In the genomic region with DNA sequence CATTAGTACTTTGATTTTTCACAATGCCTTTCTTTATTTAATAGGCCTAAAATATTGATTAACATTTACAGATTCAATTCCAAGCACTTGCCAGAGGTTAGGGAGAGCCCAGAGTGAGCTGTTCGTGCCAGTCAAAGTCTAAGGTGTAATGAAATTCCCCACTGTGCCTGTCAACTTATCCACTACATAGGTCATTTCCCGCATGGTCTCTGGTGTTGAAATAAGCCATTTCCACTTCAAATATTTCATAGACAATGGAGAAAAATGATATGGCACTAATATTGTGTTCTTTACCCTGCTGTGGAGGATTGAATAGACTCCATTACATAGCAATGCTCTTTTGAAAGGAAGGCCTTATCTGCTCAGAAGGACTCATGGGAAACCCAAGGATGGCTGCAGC, we compare ENCODE assay signal across 2 cellular contexts.
TF ChIP-seq lines count a peak whose summit lies in the region.

No MANE protein-coding gene starts in this region.

TF ChIP-seq in H1, 55 proteins besides CTCF, POLR2A, EP300 and RAD21 (continued from another document):
- TF ChIP-seq, protein P1, sequence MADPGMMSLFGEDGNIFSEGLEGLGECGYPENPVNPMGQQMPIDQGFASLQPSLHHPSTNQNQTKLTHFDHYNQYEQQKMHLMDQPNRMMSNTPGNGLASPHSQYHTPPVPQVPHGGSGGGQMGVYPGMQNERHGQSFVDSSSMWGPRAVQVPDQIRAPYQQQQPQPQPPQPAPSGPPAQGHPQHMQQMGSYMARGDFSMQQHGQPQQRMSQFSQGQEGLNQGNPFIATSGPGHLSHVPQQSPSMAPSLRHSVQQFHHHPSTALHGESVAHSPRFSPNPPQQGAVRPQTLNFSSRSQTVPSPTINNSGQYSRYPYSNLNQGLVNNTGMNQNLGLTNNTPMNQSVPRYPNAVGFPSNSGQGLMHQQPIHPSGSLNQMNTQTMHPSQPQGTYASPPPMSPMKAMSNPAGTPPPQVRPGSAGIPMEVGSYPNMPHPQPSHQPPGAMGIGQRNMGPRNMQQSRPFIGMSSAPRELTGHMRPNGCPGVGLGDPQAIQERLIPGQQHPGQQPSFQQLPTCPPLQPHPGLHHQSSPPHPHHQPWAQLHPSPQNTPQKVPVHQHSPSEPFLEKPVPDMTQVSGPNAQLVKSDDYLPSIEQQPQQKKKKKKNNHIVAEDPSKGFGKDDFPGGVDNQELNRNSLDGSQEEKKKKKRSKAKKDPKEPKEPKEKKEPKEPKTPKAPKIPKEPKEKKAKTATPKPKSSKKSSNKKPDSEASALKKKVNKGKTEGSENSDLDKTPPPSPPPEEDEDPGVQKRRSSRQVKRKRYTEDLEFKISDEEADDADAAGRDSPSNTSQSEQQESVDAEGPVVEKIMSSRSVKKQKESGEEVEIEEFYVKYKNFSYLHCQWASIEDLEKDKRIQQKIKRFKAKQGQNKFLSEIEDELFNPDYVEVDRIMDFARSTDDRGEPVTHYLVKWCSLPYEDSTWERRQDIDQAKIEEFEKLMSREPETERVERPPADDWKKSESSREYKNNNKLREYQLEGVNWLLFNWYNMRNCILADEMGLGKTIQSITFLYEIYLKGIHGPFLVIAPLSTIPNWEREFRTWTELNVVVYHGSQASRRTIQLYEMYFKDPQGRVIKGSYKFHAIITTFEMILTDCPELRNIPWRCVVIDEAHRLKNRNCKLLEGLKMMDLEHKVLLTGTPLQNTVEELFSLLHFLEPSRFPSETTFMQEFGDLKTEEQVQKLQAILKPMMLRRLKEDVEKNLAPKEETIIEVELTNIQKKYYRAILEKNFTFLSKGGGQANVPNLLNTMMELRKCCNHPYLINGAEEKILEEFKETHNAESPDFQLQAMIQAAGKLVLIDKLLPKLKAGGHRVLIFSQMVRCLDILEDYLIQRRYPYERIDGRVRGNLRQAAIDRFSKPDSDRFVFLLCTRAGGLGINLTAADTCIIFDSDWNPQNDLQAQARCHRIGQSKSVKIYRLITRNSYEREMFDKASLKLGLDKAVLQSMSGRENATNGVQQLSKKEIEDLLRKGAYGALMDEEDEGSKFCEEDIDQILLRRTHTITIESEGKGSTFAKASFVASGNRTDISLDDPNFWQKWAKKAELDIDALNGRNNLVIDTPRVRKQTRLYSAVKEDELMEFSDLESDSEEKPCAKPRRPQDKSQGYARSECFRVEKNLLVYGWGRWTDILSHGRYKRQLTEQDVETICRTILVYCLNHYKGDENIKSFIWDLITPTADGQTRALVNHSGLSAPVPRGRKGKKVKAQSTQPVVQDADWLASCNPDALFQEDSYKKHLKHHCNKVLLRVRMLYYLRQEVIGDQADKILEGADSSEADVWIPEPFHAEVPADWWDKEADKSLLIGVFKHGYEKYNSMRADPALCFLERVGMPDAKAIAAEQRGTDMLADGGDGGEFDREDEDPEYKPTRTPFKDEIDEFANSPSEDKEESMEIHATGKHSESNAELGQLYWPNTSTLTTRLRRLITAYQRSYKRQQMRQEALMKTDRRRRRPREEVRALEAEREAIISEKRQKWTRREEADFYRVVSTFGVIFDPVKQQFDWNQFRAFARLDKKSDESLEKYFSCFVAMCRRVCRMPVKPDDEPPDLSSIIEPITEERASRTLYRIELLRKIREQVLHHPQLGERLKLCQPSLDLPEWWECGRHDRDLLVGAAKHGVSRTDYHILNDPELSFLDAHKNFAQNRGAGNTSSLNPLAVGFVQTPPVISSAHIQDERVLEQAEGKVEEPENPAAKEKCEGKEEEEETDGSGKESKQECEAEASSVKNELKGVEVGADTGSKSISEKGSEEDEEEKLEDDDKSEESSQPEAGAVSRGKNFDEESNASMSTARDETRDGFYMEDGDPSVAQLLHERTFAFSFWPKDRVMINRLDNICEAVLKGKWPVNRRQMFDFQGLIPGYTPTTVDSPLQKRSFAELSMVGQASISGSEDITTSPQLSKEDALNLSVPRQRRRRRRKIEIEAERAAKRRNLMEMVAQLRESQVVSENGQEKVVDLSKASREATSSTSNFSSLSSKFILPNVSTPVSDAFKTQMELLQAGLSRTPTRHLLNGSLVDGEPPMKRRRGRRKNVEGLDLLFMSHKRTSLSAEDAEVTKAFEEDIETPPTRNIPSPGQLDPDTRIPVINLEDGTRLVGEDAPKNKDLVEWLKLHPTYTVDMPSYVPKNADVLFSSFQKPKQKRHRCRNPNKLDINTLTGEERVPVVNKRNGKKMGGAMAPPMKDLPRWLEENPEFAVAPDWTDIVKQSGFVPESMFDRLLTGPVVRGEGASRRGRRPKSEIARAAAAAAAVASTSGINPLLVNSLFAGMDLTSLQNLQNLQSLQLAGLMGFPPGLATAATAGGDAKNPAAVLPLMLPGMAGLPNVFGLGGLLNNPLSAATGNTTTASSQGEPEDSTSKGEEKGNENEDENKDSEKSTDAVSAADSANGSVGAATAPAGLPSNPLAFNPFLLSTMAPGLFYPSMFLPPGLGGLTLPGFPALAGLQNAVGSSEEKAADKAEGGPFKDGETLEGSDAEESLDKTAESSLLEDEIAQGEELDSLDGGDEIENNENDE (IDR thresholded peaks at IDR 0.05; ENCODE audit: insufficient replicate concordance, low read length), result no peak
- TF ChIP-seq HDAC6 (IDR thresholded peaks at IDR 0.05; ENCODE audit: low read depth, low read length), result no peak
- TF ChIP-seq SAP30 (IDR thresholded peaks at IDR 0.05; ENCODE audit: insufficient read depth, insufficient replicate concordance, low read length), result no peak
- no peak for TF ChIP-seq YY1 (IDR thresholded peaks at IDR 0.05; ENCODE audit: low read depth, low read length)
- TF ChIP-seq, protein P2, sequence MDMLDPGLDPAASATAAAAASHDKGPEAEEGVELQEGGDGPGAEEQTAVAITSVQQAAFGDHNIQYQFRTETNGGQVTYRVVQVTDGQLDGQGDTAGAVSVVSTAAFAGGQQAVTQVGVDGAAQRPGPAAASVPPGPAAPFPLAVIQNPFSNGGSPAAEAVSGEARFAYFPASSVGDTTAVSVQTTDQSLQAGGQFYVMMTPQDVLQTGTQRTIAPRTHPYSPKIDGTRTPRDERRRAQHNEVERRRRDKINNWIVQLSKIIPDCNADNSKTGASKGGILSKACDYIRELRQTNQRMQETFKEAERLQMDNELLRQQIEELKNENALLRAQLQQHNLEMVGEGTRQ (IDR thresholded peaks at IDR 0.05; ENCODE audit: low read length), result no peak
- no peak for TF ChIP-seq CBX8 (IDR thresholded peaks at IDR 0.05; ENCODE audit: borderline replicate concordance, low read depth, low read length)
- TF ChIP-seq FOSL1 (IDR thresholded peaks at IDR 0.05; ENCODE audit: insufficient read depth, low read depth, low read length), result no peak
- TF ChIP-seq SIRT6 (IDR thresholded peaks at IDR 0.05; ENCODE audit: low read length), result no peak
- no peak for TF ChIP-seq CBX5 (IDR thresholded peaks at IDR 0.05; ENCODE audit: low read depth, low read length)
- no peak for TF ChIP-seq POLR2AphosphoS5 (IDR thresholded peaks at IDR 0.05; ENCODE audit: low read depth, low read length)
- TF ChIP-seq KDM1A (IDR thresholded peaks at IDR 0.05; ENCODE audit: borderline replicate concordance, low read length), result no peak
- TF ChIP-seq TBP (IDR thresholded peaks at IDR 0.05; ENCODE audit: low read depth, low read length), result no peak
- no peak for TF ChIP-seq RXRA (IDR thresholded peaks at IDR 0.05; ENCODE audit: insufficient read depth, low read depth, low read length)
- no peak for TF ChIP-seq TEAD4 (IDR thresholded peaks at IDR 0.05; ENCODE audit: low read depth, low read length)
- no peak for TF ChIP-seq PHF8 (conservative IDR thresholded peaks at IDR 0.05; ENCODE audit: low read depth, low read length)

TF ChIP-seq in neural cell, 6 proteins besides CTCF, POLR2A, EP300 and RAD21 (continued from another document):
- TF ChIP-seq POLR2AphosphoS5 (IDR thresholded peaks at IDR 0.05) (peak; percentile 92), TAF1 (IDR thresholded peaks at IDR 0.05; ENCODE audit: low read depth) (no peak), EZH2 (IDR thresholded peaks at IDR 0.05; ENCODE audit: borderline replicate concordance, insufficient read depth, low read length, poor library complexity, severe bottlenecking) (no peak), MXI1 (conservative IDR thresholded peaks at IDR 0.05; ENCODE audit: poor library complexity, severe bottlenecking) (no peak)
